1 cellular context compared by ENCODE assay signal in genomic region chr2:96305091-96305978, GRCh38.
A peak's percentile ranks its signal among the peaks of the same experiment; 100 is the strongest.
TF ChIP-seq lines count a peak whose summit lies in the region.

Gene SNRNP200 (minus strand): TSS chr2:96305546. CDS start chr2:96305437, 109 bp downstream.

TF ChIP-seq in K562, 482 proteins besides CTCF, POLR2A, EP300 and RAD21 (continued from another document and continues in another):
- TF ChIP-seq THRB (CRISPR knock-in tag; conservative IDR thresholded peaks at IDR 0.05) (peak; percentile 78; the same call in 1 of the 2 replicates), ZNF551 (CRISPR knock-in tag; IDR thresholded peaks at IDR 0.05) (no peak), MCM3 (IDR thresholded peaks at IDR 0.05) (no peak), ZKSCAN3 (CRISPR knock-in tag; IDR thresholded peaks at IDR 0.05) (no peak), PURB (CRISPR knock-in tag; IDR thresholded peaks at IDR 0.05; ENCODE audit: low read depth) (no peak), HLTF (IDR thresholded peaks at IDR 0.05) (peak; percentile 18; the same call in 1 of the 2 replicates), POLR3A (IDR thresholded peaks at IDR 0.05; ENCODE audit: borderline replicate concordance, extremely low read depth, insufficient read depth, insufficient read length) (no peak), MIER1 (IDR thresholded peaks at IDR 0.05; ENCODE audit: low read depth) (no peak; the same call in 1 of the 2 replicates), TRIM28 (IDR thresholded peaks at IDR 0.05) (no peak), ARID1B (IDR thresholded peaks at IDR 0.05) (no peak; the same call in 1 of the 2 replicates), MED1 (CRISPR knock-in tag; IDR thresholded peaks at IDR 0.05; ENCODE audit: borderline replicate concordance) (no peak), BRF1 (IDR thresholded peaks at IDR 0.05; ENCODE audit: borderline replicate concordance, extremely low read depth, insufficient read length) (no peak), ZBTB2 (IDR thresholded peaks at IDR 0.05) (peak; percentile 66), GTF2F1 (IDR thresholded peaks at IDR 0.05; ENCODE audit: low read depth, low read length) (no peak), ZC3H11A (IDR thresholded peaks at IDR 0.05; ENCODE audit: low read depth, low read length) (no peak), ZNF507 (tag; conservative IDR thresholded peaks at IDR 0.05) (no peak), KAT2B (IDR thresholded peaks at IDR 0.05; ENCODE audit: low read depth, low read length) (no peak), ZNF318 (IDR thresholded peaks at IDR 0.05; ENCODE audit: borderline replicate concordance in 1 of 2, low read depth in 1 of 2) (no peak), TAF9B (IDR thresholded peaks at IDR 0.05; ENCODE audit: partially characterized antibody) (peak; percentile 82), USF2 (CRISPR knock-in tag; IDR thresholded peaks at IDR 0.05) (no peak), ZBTB43 (CRISPR knock-in tag; IDR thresholded peaks at IDR 0.05) (no peak), KLF16 (IDR thresholded peaks at IDR 0.05) (no peak), CHD4 (IDR thresholded peaks at IDR 0.05; ENCODE audit: insufficient read depth, insufficient replicate concordance, low read depth, low read length, poor library complexity, severe bottlenecking) (no peak), ZNF23 (CRISPR knock-in tag; IDR thresholded peaks at IDR 0.05) (no peak), FOSL1 (tag; conservative IDR thresholded peaks at IDR 0.05) (peak; percentile 29; the same call in 1 of the 2 replicates), ZNF280B (CRISPR knock-in tag; IDR thresholded peaks at IDR 0.05) (no peak), PRMT5 (CRISPR knock-in tag; IDR thresholded peaks at IDR 0.05) (no peak), CUX1 (CRISPR knock-in tag; IDR thresholded peaks at IDR 0.05) (no peak), SIX5 (IDR thresholded peaks at IDR 0.05; ENCODE audit: borderline replicate concordance in 1 of 2, insufficient read depth in 1 of 2, low read depth in 1 of 2, low read length in 2 of 2) (peak; percentile 32 to 41; a peak in 2 of 4 replicates), ZNF57 (CRISPR knock-in tag; IDR thresholded peaks at IDR 0.05) (no peak), CEBPZ (IDR thresholded peaks at IDR 0.05; ENCODE audit: borderline replicate concordance, low read depth, low read length) (no peak), BRD9 (IDR thresholded peaks at IDR 0.05; ENCODE audit: low read depth, partially characterized antibody) (no peak), FOXK1 (CRISPR knock-in tag; IDR thresholded peaks at IDR 0.05; ENCODE audit: borderline replicate concordance) (no peak)
